In genomic region chr20:45341939-45342862, GRCh38 we compare ENCODE assay signal across 9 cellular contexts. TPM values are rescaled to one million over a fixed set of nuclear protein-coding genes. Genes with fewer than 3 reads are reported as not detected.
A peak's percentile ranks its signal among the peaks of the same experiment; 100 is the strongest.
DNase-seq lines count a peak whose midpoint lies in the region; TF ChIP-seq lines count a peak whose summit lies in the region.
"Had no signal": no experiment of that assay in that cellular context is flagged by ENCODE, and none has a peak within 500 bp of the region (broad histone marks: within the 10 kb centered on the region; RNA-seq: fewer than 3 reads in every experiment).

No MANE protein-coding gene starts in this region.

- H3K9me3 ChIP-seq in adrenal gland (replicated peaks in 1 of 3) (no peaks in the 10 kb centered on the region), left ventricle myocardium inferior (replicated peaks) (no peaks in the 10 kb centered on the region)

- H3K36me3 ChIP-seq in adrenal gland (replicated peaks in 1 of 2) = no peaks in the 10 kb centered on the region
- peaks cover 9% of the 10 kb centered on the region for H3K36me3 ChIP-seq in left ventricle myocardium inferior
- H3K36me3 ChIP-seq in rectal smooth muscle tissue (ENCODE audit: control insufficient read depth, insufficient read depth, low read length) = no peaks in the 10 kb centered on the region

- DNase-seq in DMS 273 (lab: John Stamatoyannopoulos, UW; ENCODE audit: unreplicated experiment) (peak; percentile 40), DMS 273 treated with DMSO at 0.1 percent for 48 hours (lab: John Stamatoyannopoulos, UW) (no peak), adrenal gland (peak; percentile 86 to 96 (median 93)), left ventricle myocardium inferior (peak; percentile 73), hepatic stellate cell (ENCODE audit: low spot score) (no peak)
- no peak for DNase-seq in activated CD4-positive, alpha-beta T cell treated with anti-CD3 and anti-CD28 coated beads for 4 hours
- DNase-seq in stimulated activated CD4-positive, alpha-beta T cell treated with anti-CD3 and anti-CD28 coated beads, Interleukin-4, amount 100 ng/mL, for 1 hour = no peak

- no peak for TF ChIP-seq CTCF in adrenal gland (IDR thresholded peaks at IDR 0.05)
- TF ChIP-seq CTCF in left ventricle myocardium inferior (IDR thresholded peaks at IDR 0.05; ENCODE audit: borderline replicate concordance) = no peak

- WGBS in adrenal gland, 4 donors = 11 to 25% (median 23%) methylated on average over 6 to 16 of the region's 16 CpGs

- H3K4me1 ChIP-seq in adrenal gland (replicated peaks in 1 of 2) (peaks cover 97 to 99% of the 10 kb centered on the region in 2 donors), left ventricle myocardium inferior (peaks cover 100% of the 10 kb centered on the region), rectal smooth muscle tissue (ENCODE audit: control insufficient read depth, insufficient read depth, low read length) (peaks cover 72% of the 10 kb centered on the region)

- intact Hi-C loops in adrenal gland (cut with DNase I) (no loop called here), left ventricle myocardium inferior (cut with micrococcal nuclease) (no loop called here)

- no peak overlapping the region for H3K9ac ChIP-seq in rectal smooth muscle tissue (ENCODE audit: low read length)

- peak overlapping the region; percentile 87 to 98 (median 94) for H3K27ac ChIP-seq in adrenal gland
- H3K27ac ChIP-seq in left ventricle myocardium inferior (replicated peaks) = peak overlapping the region; percentile 94
- H3K27ac ChIP-seq in rectal smooth muscle tissue (ENCODE audit: low read depth, low read length) = peak overlapping the region; percentile 96
- H3K27ac ChIP-seq: SK-N-MC had no signal

- H3K27me3 ChIP-seq in adrenal gland = no peaks in the 10 kb centered on the region
- no peaks in the 10 kb centered on the region for H3K27me3 ChIP-seq in left ventricle myocardium inferior (ENCODE audit: low read depth)
- no peaks in the 10 kb centered on the region for H3K27me3 ChIP-seq in rectal smooth muscle tissue (ENCODE audit: control insufficient read depth, insufficient read depth, low read length)

- peak; percentile 10 to 96 for TF ChIP-seq POLR2A in adrenal gland (IDR thresholded peaks at IDR 0.05)

- peak overlapping the region in 2 of 4 donors; percentile 2 to 32 for H3K4me3 ChIP-seq in adrenal gland
- H3K4me3 ChIP-seq in left ventricle myocardium inferior = peak overlapping the region; percentile 85
- H3K4me3 ChIP-seq in rectal smooth muscle tissue (ENCODE audit: low read length) = peak overlapping the region; percentile 51
- H3K4me3 ChIP-seq: SK-N-MC had no signal

RNA-seq across cellular contexts. Expression of gene SDC4, which starts 6.0 kb away (rescaled TPM):
- 100 to 1,000 TPM in 2 of 8 donors, 10 to 100 TPM in 6; 66.9 to 128 (median 84.7) TPM for total RNA-seq in adrenal gland
- 10 to 100 TPM; 48.7 to 64.9 (median 55.3) TPM for polyA plus RNA-seq in adrenal gland
- total RNA-seq in left ventricle myocardium inferior = 77.4 TPM

RNA-seq across cellular contexts. Expression of gene SYS1, which starts 20.8 kb away (rescaled TPM):
- total RNA-seq in adrenal gland (10 to 100 TPM; 25.6 to 83.2 (median 38.4) TPM), left ventricle myocardium inferior (20.8 TPM)
- 10 to 100 TPM; 16.0 to 25.7 (median 17.7) TPM for polyA plus RNA-seq in adrenal gland

RNA-seq across cellular contexts. Expression of gene MATN4, which starts 34.1 kb away (rescaled TPM):
- under 1 TPM in 1 of 8 donors, not detected in 7; 0.15 TPM for total RNA-seq in adrenal gland
- under 1 TPM in 2 of 3 donors, not detected in 1; 0.16 to 0.37 TPM for polyA plus RNA-seq in adrenal gland
- total RNA-seq in left ventricle myocardium inferior = not detected

RNA-seq across cellular contexts. Expression of gene RBPJL, which starts 35.6 kb away (rescaled TPM):
- not detected for total RNA-seq in adrenal gland
- polyA plus RNA-seq in adrenal gland = under 1 TPM in 1 of 3 donors, not detected in 2; 0.03 TPM
- total RNA-seq in left ventricle myocardium inferior = not detected

RNA-seq across cellular contexts. Expression of gene TP53TG5, which starts 35.9 kb away (rescaled TPM):
- under 1 TPM in 3 of 8 donors, not detected in 5; 0.24 to 0.78 (median 0.65) TPM for total RNA-seq in adrenal gland
- polyA plus RNA-seq in adrenal gland = under 1 TPM in 1 of 3 donors, not detected in 2; 0.33 TPM
- 0.80 TPM for total RNA-seq in left ventricle myocardium inferior

Comparison
In these comparisons a context has a peak if more than half of its experiments do, and no peak if none do; other contexts are left out.
1. DNase-seq: peak in DMS 273 (single experiment), adrenal gland (7 of 7) and left ventricle myocardium inferior (single experiment); none in DMS 273 treated with DMSO at 0.1 percent for 48 hours (single experiment), activated CD4-positive, alpha-beta T cell treated with anti-CD3 and anti-CD28 coated beads for 4 hours (0 of 2), hepatic stellate cell (single experiment) and stimulated activated CD4-positive, alpha-beta T cell treated with anti-CD3 and anti-CD28 coated beads, Interleukin-4, amount 100 ng/mL, for 1 hour (single experiment).
2. Peak in every context shown above with its lines, with median percentiles within 50 percentile points of each other: H3K27ac ChIP-seq.